1 cellular context compared by ENCODE assay signal in the genomic region with DNA sequence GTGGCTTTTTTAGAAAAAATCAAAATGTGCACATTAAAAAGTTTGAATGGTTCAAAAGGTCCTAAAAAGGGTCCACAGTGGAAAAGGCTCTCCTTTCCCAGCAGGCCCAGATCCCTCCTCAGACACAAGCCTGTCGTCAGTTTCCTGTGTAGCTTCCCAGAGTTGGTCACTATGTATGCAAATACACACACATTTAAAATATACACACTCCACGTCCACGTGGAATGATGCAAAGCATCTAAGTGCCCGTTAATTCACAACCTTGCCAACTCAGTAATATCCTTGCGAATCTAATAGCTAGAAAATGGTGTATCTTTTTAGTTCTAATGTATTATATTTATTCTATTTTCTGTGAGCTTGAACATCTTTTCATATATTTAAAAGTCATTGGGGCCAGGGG.
TF ChIP-seq lines count a peak whose summit lies in the region.

No MANE protein-coding gene starts in this region.

TF ChIP-seq in IMR-90, 13 proteins besides CTCF, POLR2A, EP300 and RAD21:
- TF ChIP-seq RCOR1 (IDR thresholded peaks at IDR 0.05; ENCODE audit: insufficient replicate concordance, low read length) = no peak
- no peak for TF ChIP-seq FOS (IDR thresholded peaks at IDR 0.05; ENCODE audit: low read depth, low read length)
- TF ChIP-seq BHLHE40 (IDR thresholded peaks at IDR 0.05; ENCODE audit: low read depth, low read length) = no peak
- no peak for TF ChIP-seq NFE2L2 (IDR thresholded peaks at IDR 0.05; ENCODE audit: low read depth, low read length)
- no peak for TF ChIP-seq MAFK (IDR thresholded peaks at IDR 0.05; ENCODE audit: low read depth, low read length)
- no peak for TF ChIP-seq MAZ (IDR thresholded peaks at IDR 0.05; ENCODE audit: borderline replicate concordance, low read depth, low read length)
- TF ChIP-seq MXI1 (IDR thresholded peaks at IDR 0.05; ENCODE audit: borderline replicate concordance, low read depth, low read length) = no peak
- no peak for TF ChIP-seq CHD1 (IDR thresholded peaks at IDR 0.05; ENCODE audit: low read depth, low read length)
- TF ChIP-seq RFX5 (IDR thresholded peaks at IDR 0.05; ENCODE audit: low read depth, low read length) = no peak
- TF ChIP-seq, protein P1, sequence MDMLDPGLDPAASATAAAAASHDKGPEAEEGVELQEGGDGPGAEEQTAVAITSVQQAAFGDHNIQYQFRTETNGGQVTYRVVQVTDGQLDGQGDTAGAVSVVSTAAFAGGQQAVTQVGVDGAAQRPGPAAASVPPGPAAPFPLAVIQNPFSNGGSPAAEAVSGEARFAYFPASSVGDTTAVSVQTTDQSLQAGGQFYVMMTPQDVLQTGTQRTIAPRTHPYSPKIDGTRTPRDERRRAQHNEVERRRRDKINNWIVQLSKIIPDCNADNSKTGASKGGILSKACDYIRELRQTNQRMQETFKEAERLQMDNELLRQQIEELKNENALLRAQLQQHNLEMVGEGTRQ (IDR thresholded peaks at IDR 0.05; ENCODE audit: low read depth, low read length) = no peak
- TF ChIP-seq, protein P2, sequence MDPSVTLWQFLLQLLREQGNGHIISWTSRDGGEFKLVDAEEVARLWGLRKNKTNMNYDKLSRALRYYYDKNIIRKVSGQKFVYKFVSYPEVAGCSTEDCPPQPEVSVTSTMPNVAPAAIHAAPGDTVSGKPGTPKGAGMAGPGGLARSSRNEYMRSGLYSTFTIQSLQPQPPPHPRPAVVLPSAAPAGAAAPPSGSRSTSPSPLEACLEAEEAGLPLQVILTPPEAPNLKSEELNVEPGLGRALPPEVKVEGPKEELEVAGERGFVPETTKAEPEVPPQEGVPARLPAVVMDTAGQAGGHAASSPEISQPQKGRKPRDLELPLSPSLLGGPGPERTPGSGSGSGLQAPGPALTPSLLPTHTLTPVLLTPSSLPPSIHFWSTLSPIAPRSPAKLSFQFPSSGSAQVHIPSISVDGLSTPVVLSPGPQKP (IDR thresholded peaks at IDR 0.05; ENCODE audit: borderline replicate concordance, low read depth, low read length) = no peak
- TF ChIP-seq SMC3 (IDR thresholded peaks at IDR 0.05; ENCODE audit: low read depth, low read length) = no peak
- no peak for TF ChIP-seq CEBPB (IDR thresholded peaks at IDR 0.05; ENCODE audit: low read depth, low read length)
